ENCODE assay signal across 9 cellular contexts in genomic region chr2:26882220-26882619, GRCh38. TPM values are rescaled to one million over a fixed set of nuclear protein-coding genes. Genes with fewer than 3 reads are reported as not detected.
"Had no signal": no experiment of that assay in that cellular context is flagged by ENCODE, and none has a peak within 500 bp of the region (broad histone marks: within the 10 kb centered on the region; RNA-seq: fewer than 3 reads in every experiment).

No MANE protein-coding gene starts in this region.

RNA-seq across cellular contexts. Expression of gene DPYSL5, which starts 34.3 kb away (rescaled TPM):
- total RNA-seq: naive thymus-derived CD4-positive, alpha-beta T cell; natural killer cell; osteoblast; posterior vena cava; pulmonary artery endothelial cell; sciatic nerve; suprapubic skin; upper lobe of left lung; ureter had no signal
